22 cellular contexts compared by ENCODE assay signal in the genomic region with DNA sequence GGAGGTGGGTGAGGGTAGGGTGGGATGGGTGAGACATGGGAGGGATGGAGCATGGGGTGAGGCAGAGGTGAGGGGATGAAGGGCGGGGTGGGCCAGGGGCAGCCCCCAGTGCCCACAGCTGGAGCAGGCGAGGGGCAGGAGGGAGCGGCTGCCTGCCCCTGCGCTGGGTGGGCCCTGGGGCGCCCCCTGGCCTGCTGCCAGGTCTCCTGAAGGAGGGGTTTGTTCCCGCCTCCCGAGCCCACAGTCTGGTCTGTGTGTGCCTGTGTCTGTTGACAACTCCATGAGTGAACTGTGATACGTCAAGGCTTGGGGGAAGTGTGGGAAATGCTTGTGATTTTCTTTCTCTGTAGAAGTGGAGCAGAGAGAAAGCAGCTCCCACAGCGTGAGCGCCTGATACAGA. TPM values are rescaled to one million over a fixed set of nuclear protein-coding genes. Genes with fewer than 3 reads are reported as not detected.
DNase-seq lines count a peak whose midpoint lies in the region; ATAC-seq and TF ChIP-seq lines count a peak whose summit lies in the region.
"Had no signal": no experiment of that assay in that cellular context is flagged by ENCODE, and none has a peak within 500 bp of the region (broad histone marks: within the 10 kb centered on the region; RNA-seq: fewer than 3 reads in every experiment).

No MANE protein-coding gene starts in this region.

- H3K9me3 ChIP-seq in BLaER1 (no peaks in the 10 kb centered on the region), neural progenitor cell (ENCODE audit: low read depth) (no peaks in the 10 kb centered on the region)
- H3K9me3 ChIP-seq: HAP-1, SJSA1 had no signal

- H3K4me3 ChIP-seq in BLaER1, result no peak overlapping the region
- no peak overlapping the region for H3K4me3 ChIP-seq in neural progenitor cell
- H3K4me3 ChIP-seq: HAP-1, PC-9, SJSA1 had no signal

- peak overlapping the region; percentile 72 for H3K9ac ChIP-seq in BLaER1
- H3K9ac ChIP-seq in neural progenitor cell, result no peak overlapping the region

- no peak overlapping the region for H2AFZ ChIP-seq in neural progenitor cell (replicated peaks)
- H2AFZ ChIP-seq: PC-9 had no signal

- H3K4me1 ChIP-seq in BLaER1 (peaks cover 98% of the 10 kb centered on the region), neural progenitor cell (peaks cover 15% of the 10 kb centered on the region)
- H3K4me1 ChIP-seq: HAP-1, SJSA1 had no signal

- H3K27me3 Mint-ChIP-seq in brain (peaks cover 8% of the 10 kb centered on the region), neural progenitor cell (ENCODE audit: insufficient read depth, low read depth) (peaks cover 9% of the 10 kb centered on the region)
- H3K27me3 Mint-ChIP-seq: CD4-positive, alpha-beta memory T cell; IgD-negative memory B cell had no signal

- H3K4me3 Mint-ChIP-seq in brain (peak overlapping the region in 3 of 5 experiments; percentile 9 to 57 (median 55)), neural progenitor cell (no peak overlapping the region)
- H3K4me3 Mint-ChIP-seq: CD4-positive, alpha-beta memory T cell; IgD-negative memory B cell had no signal

- no peaks in the 10 kb centered on the region for H4K20me1 ChIP-seq in BLaER1
- no peaks in the 10 kb centered on the region for H4K20me1 ChIP-seq in neural progenitor cell (ENCODE audit: low read depth)

- H3K4me2 ChIP-seq in BLaER1, result peak overlapping the region; percentile 90
- H3K4me2 ChIP-seq in neural progenitor cell, result peak overlapping the region; percentile 31
- H3K4me2 ChIP-seq: PC-9 had no signal

- no peaks in the 10 kb centered on the region for H3K9me3 Mint-ChIP-seq in brain
- no peaks in the 10 kb centered on the region for H3K9me3 Mint-ChIP-seq in neural progenitor cell
- H3K9me3 Mint-ChIP-seq: CD4-positive, alpha-beta memory T cell; IgD-negative memory B cell had no signal

- H3K27ac ChIP-seq in BLaER1, result peak overlapping the region; percentile 83
- H3K27ac ChIP-seq in neural progenitor cell, result peak overlapping the region; percentile 81
- H3K27ac ChIP-seq: PC-9, SJSA1 had no signal

- H3K27me3 ChIP-seq in BLaER1 (no peaks in the 10 kb centered on the region), neural progenitor cell (no peaks in the 10 kb centered on the region)

- H3K27ac Mint-ChIP-seq in brain (peak overlapping the region in 3 of 5 experiments; percentile 94 to 97 (median 97)), neural progenitor cell (peak overlapping the region; percentile 60)

- no peak for ATAC-seq in GM18873 (IDR thresholded peaks at IDR 0.05; ENCODE audit: low FRiP score, unreplicated experiment)
- ATAC-seq: Right ventricle myocardium inferior had no signal

- H3K79me2 ChIP-seq in neural progenitor cell (ENCODE audit: low read depth), result no peaks in the 10 kb centered on the region

- H3K36me3 Mint-ChIP-seq in brain (no peaks in the 10 kb centered on the region), neural progenitor cell (no peaks in the 10 kb centered on the region)
- H3K36me3 Mint-ChIP-seq: CD4-positive, alpha-beta memory T cell; IgD-negative memory B cell had no signal

- peaks cover 69% of the 10 kb centered on the region for H3K4me1 Mint-ChIP-seq in brain
- peaks cover 28% of the 10 kb centered on the region for H3K4me1 Mint-ChIP-seq in neural progenitor cell

- peaks cover 10% of the 10 kb centered on the region for H3F3A ChIP-seq in neural progenitor cell (ENCODE audit: low read depth)

- no peaks in the 10 kb centered on the region for H3K36me3 ChIP-seq in BLaER1
- H3K36me3 ChIP-seq in neural progenitor cell, result no peaks in the 10 kb centered on the region
- H3K36me3 ChIP-seq: HAP-1, SJSA1 had no signal

- DNase-seq in NCI-H82 (lab: John Stamatoyannopoulos, UW), result peak; percentile 22
- no peak for DNase-seq in NCI-H82 treated with DMSO at 0.1 percent for 48 hours (lab: John Stamatoyannopoulos, UW; ENCODE audit: unreplicated experiment)
- DNase-seq in neural progenitor cell (ENCODE audit: low spot score), result no peak
- no peak for DNase-seq in stimulated activated naive CD4-positive, alpha-beta T cell (lab: John Stamatoyannopoulos, UW)
- DNase-seq in NK-92 treated with Interleukin-12 subunit alpha and Interleukin-12 subunit beta, amount 100 ng/mL, for 24 hours (lab: John Stamatoyannopoulos, UW), result no peak
- DNase-seq: 8988T, COR-L47, DMS53, GOT3, NCI-H1048, NCI-H2081, NCI-H524, NCI-H748 treated with DMSO at 0.1 percent for 48 hours, PC-9 had no signal

- TF ChIP-seq CTCF in brain (conservative IDR thresholded peaks at IDR 0.05), result no peak
- no peak for TF ChIP-seq CTCF in neural progenitor cell (IDR thresholded peaks at IDR 0.05)

RNA-seq across cellular contexts. Expression of a gene that starts 10.9 kb away (rescaled TPM):
- polyA plus RNA-seq in brain (ENCODE audit: insufficient read depth, low read depth, low replicate concordance), result 11.8 TPM
- total RNA-seq in neural progenitor cell (ENCODE audit: low replicate concordance), result 14.0 and 18.1 TPM in 2 replicates

RNA-seq across cellular contexts. Expression of a gene that starts 19.3 kb away (rescaled TPM):
- 37.0 TPM for polyA plus RNA-seq in brain (ENCODE audit: insufficient read depth, low read depth, low replicate concordance)
- 7.0 and 23.9 TPM in 2 replicates for total RNA-seq in neural progenitor cell (ENCODE audit: low replicate concordance)

RNA-seq across cellular contexts. Expression of a gene that starts 31.5 kb away (rescaled TPM):
- polyA plus RNA-seq in brain (ENCODE audit: insufficient read depth, low read depth, low replicate concordance), result 17.5 TPM
- total RNA-seq in neural progenitor cell (ENCODE audit: low replicate concordance), result 10.5 and 34.8 TPM in 2 replicates
- total RNA-seq: CD4-positive, alpha-beta memory T cell; SJSA1 had no signal
